Comparison of ENCODE assay signal across 27 cellular contexts in genomic region chr15:84081391-84082168, GRCh38.
DNase-seq lines count a peak whose midpoint lies in the region; ATAC-seq, FAIRE-seq and TF ChIP-seq lines count a peak whose summit lies in the region.
"Had no signal": no experiment of that assay in that cellular context is flagged by ENCODE, and none has a peak within 500 bp of the region (broad histone marks: within the 10 kb centered on the region; RNA-seq: fewer than 3 reads in every experiment).

No MANE protein-coding gene starts in this region.

- TF ChIP-seq CTCF in GM12878 (IDR thresholded peaks at IDR 0.05 in 2 of 3, conservative IDR thresholded peaks at IDR 0.05 in 1 of 3; ENCODE audit: control insufficient read depth in 2 of 3, extremely low read depth in 1 of 3, insufficient read depth in 1 of 3, low read depth in 3 of 3, low read length in 3 of 3) (no peak), keratinocyte (optimal IDR thresholded peaks at IDR 0.05 in 1 of 3, IDR thresholded peaks at IDR 0.05 in 1 of 3, conservative IDR thresholded peaks at IDR 0.05 in 1 of 3; ENCODE audit: extremely low read depth in 1 of 3, insufficient read depth in 2 of 3, low read length in 3 of 3) (no peak)

- SMC1A ChIA-PET in GM12878 (lab: Charles Lee; ENCODE audit: uncharacterized antibody, unreplicated experiment) = no interaction called here

- no peaks in the 10 kb centered on the region for H3K4me1 ChIP-seq in GM12878 (ENCODE audit: control insufficient read depth, insufficient read depth, low read length)
- peaks cover 16% of the 10 kb centered on the region for H3K4me1 ChIP-seq in keratinocyte (ENCODE audit: control insufficient read depth, extremely low read depth, insufficient read depth, low read length)
- H3K4me1 ChIP-seq: Caco-2 had no signal

- BruUV-seq in GM12878 (replicated peaks; lab: Mats Ljungman, UMichigan) = TSS peak; percentile 63

- H3K27ac ChIP-seq in GM12878 (ENCODE audit: control insufficient read depth, insufficient read depth) (no peak overlapping the region), keratinocyte (ENCODE audit: control insufficient read depth, insufficient read depth, low read length) (no peak overlapping the region)
- H3K27ac ChIP-seq: 22Rv1, esophagus muscularis mucosa, foreskin keratinocyte, heart right ventricle, ovary had no signal

- no peak for FAIRE-seq in GM12878 (lab: Jason Lieb, UNC)
- no peak for FAIRE-seq in keratinocyte (lab: Jason Lieb, UNC)

- H3K36me3 ChIP-seq in GM12878 (ENCODE audit: control insufficient read depth in 2 of 2, insufficient read depth in 2 of 2, low read length in 1 of 2) (no peaks in the 10 kb centered on the region), keratinocyte (ENCODE audit: control insufficient read depth in 2 of 2, extremely low read depth in 1 of 2, insufficient read depth in 2 of 2, low read length in 2 of 2) (no peaks in the 10 kb centered on the region)
- H3K36me3 ChIP-seq: esophagus muscularis mucosa, heart right ventricle, ovary had no signal

- CTCF ChIA-PET in GM12878 (lab: Yijun Ruan, JAX) = no interaction called here

- dilution Hi-C loops in keratinocyte (cut with MboI; ENCODE audit: extremely low pct_ligation_motif_present, low sequenced_read_pairs) = no loop called here

- ATAC-seq in GM12878 = no peak
- ATAC-seq in HG02938 (IDR thresholded peaks at IDR 0.05; ENCODE audit: unreplicated experiment) = no peak
- ATAC-seq in GM18861 (IDR thresholded peaks at IDR 0.05; ENCODE audit: unreplicated experiment) = no peak
- ATAC-seq: natural killer cell treated with Interleukin-12 subunit alpha and Interleukin-12 subunit beta and Interleukin-15 and Interleukin-18, amount 100 ng/mL, for 72 hours had no signal

- POLR2A ChIA-PET in GM12878 (lab: Charles Lee) = no interaction called here

- H4K20me1 ChIP-seq in GM12878 (ENCODE audit: control insufficient read depth, insufficient read depth) = no peaks in the 10 kb centered on the region
- no peaks in the 10 kb centered on the region for H4K20me1 ChIP-seq in keratinocyte (ENCODE audit: control insufficient read depth, extremely low read depth, insufficient read depth, low read length)

- RAD21 ChIA-PET in GM12878 (lab: Charles Lee; ENCODE audit: unreplicated experiment) = no interaction called here

- no peak overlapping the region for H3K9ac ChIP-seq in GM12878 (ENCODE audit: control insufficient read depth, insufficient read depth, low read length)
- no peak overlapping the region for H3K9ac ChIP-seq in keratinocyte (ENCODE audit: control insufficient read depth, extremely low read depth, insufficient read depth, low read length)

- no peak for TF ChIP-seq POLR2A in GM12878 (IDR thresholded peaks at IDR 0.05; ENCODE audit: low read depth, low read length)

- H3K9me1 ChIP-seq in keratinocyte (ENCODE audit: control insufficient read depth, extremely low read depth, insufficient read depth, low read length) = no peaks in the 10 kb centered on the region

- no peaks in the 10 kb centered on the region for H3K27me3 ChIP-seq in GM12878 (replicated peaks in 1 of 2; ENCODE audit: control insufficient read depth in 2 of 2, insufficient read depth in 2 of 2, low read length in 1 of 2)
- no peaks in the 10 kb centered on the region for H3K27me3 ChIP-seq in keratinocyte (ENCODE audit: control insufficient read depth, extremely low read depth, insufficient read depth, low read length)
- H3K27me3 ChIP-seq: foreskin keratinocyte, ovary had no signal

- DNase-seq in DMS53 (lab: John Stamatoyannopoulos, UW) (peak; percentile 7), DMS53 treated with DMSO at 0.1 percent for 48 hours (lab: John Stamatoyannopoulos, UW; ENCODE audit: unreplicated experiment) (no peak), GM12878 (ENCODE audit: low read depth, low spot score) (no peak), keratinocyte (ENCODE audit: low read depth, low spot score) (no peak), HCEC 1CT (no peak)
- DNase-seq in activated naive CD4-positive, alpha-beta T cell (lab: John Stamatoyannopoulos, UW) = no peak
- DNase-seq: activated B cell treated with CpG ODN at 0.5 μM for 24 hours; activated CD4-positive, alpha-beta T cell treated with anti-CD3 and anti-CD28 coated beads, Interleukin-2, amount 50 U/mL, for 1 hour; activated effector memory CD4-positive, alpha-beta T cell treated with Interleukin-2 at 50 U/mL for 16 hours; activated T-cell treated with anti-CD3 and anti-CD28 coated beads, Interleukin-2, amount 50 U/mL, for 1 hour; aorta; Caco-2; central memory CD4-positive, alpha-beta T cell; dermis blood vessel endothelial cell; DND-41; GF-D8; heart right ventricle; NCI-H1048; stimulated activated CD4-positive, alpha-beta T cell treated with anti-CD3 and anti-CD28 coated beads, Interleukin-4, amount 100 ng/mL, for 4 hours had no signal

- TF ChIP-seq EP300 in GM12878 (IDR thresholded peaks at IDR 0.05; ENCODE audit: borderline replicate concordance in 1 of 2, control insufficient read depth in 1 of 2, low read depth in 2 of 2, low read length in 2 of 2) = no peak

- WGBS in GM12878 (ENCODE audit: insufficient coverage, insufficient replicate concordance, low lambda C conversion rate, missing lambda C conversion rate) = 76% methylated on average over 16 of the region's 16 CpGs

- intact Hi-C loops in GM12878 (cut with micrococcal nuclease; ENCODE audit: unreplicated experiment) = no loop called here

- no peaks in the 10 kb centered on the region for H3K79me2 ChIP-seq in GM12878 (ENCODE audit: control insufficient read depth, insufficient read depth, low read length)
- H3K79me2 ChIP-seq in keratinocyte (ENCODE audit: control insufficient read depth, insufficient read depth, low read length) = no peaks in the 10 kb centered on the region

- H2AFZ ChIP-seq in GM12878 (ENCODE audit: control insufficient read depth, low read depth, low read length) = no peak overlapping the region
- H2AFZ ChIP-seq in keratinocyte (ENCODE audit: control insufficient read depth, low read length) = peak overlapping the region; percentile 46

- no peak overlapping the region for H3K4me2 ChIP-seq in GM12878 (ENCODE audit: control insufficient read depth, insufficient read depth)
- peak overlapping the region; percentile 3 for H3K4me2 ChIP-seq in keratinocyte (ENCODE audit: control insufficient read depth, extremely low read depth, insufficient read depth, low read depth, low read length)

- no peak for TF ChIP-seq RAD21 in GM12878 (IDR thresholded peaks at IDR 0.05; ENCODE audit: insufficient read depth, low read depth, low read length)

- no peak overlapping the region for H3K4me3 ChIP-seq in GM12878
- no peak overlapping the region for H3K4me3 ChIP-seq in keratinocyte (ENCODE audit: control insufficient read depth in 2 of 3, extremely low read depth in 1 of 3, insufficient read depth in 2 of 3, low read depth in 1 of 3, low read length in 3 of 3)
- H3K4me3 ChIP-seq: lung, ovary had no signal

- in situ Hi-C loops in GM12878 (cut with MboI) = no loop called here

- H3K9me3 ChIP-seq in GM12878 (replicated peaks; ENCODE audit: control insufficient read depth, insufficient read depth, low read length) = no peaks in the 10 kb centered on the region
- no peaks in the 10 kb centered on the region for H3K9me3 ChIP-seq in keratinocyte (ENCODE audit: control insufficient read depth, low read depth, low read length)
- H3K9me3 ChIP-seq: Caco-2, ovary had no signal

TF ChIP-seq in GM12878, 131 proteins besides CTCF, POLR2A, EP300 and RAD21 (continues in another document):
- TF ChIP-seq CHD1 (IDR thresholded peaks at IDR 0.05; ENCODE audit: low read depth, low read length) (no peak), SMC3 (IDR thresholded peaks at IDR 0.05; ENCODE audit: borderline replicate concordance, low read length) (no peak), ELK1 (IDR thresholded peaks at IDR 0.05; ENCODE audit: low read depth, low read length) (no peak), NFYA (IDR thresholded peaks at IDR 0.05; ENCODE audit: borderline replicate concordance, low read depth, low read length) (no peak), ZBTB11 (CRISPR knock-in tag; IDR thresholded peaks at IDR 0.05) (no peak), MEF2B (IDR thresholded peaks at IDR 0.05; ENCODE audit: partially characterized antibody, poor library complexity, severe bottlenecking) (no peak), TCF7 (IDR thresholded peaks at IDR 0.05; ENCODE audit: borderline replicate concordance) (no peak), NR2C1 (IDR thresholded peaks at IDR 0.05) (no peak), CEBPB (IDR thresholded peaks at IDR 0.05; ENCODE audit: borderline replicate concordance in 1 of 2, low read depth in 2 of 2, low read length in 2 of 2) (no peak)
